In genomic region chr10:31939797-31940708, GRCh38 we compare ENCODE assay signal across 14 cellular contexts. TPM values are rescaled to one million over a fixed set of nuclear protein-coding genes. Genes with fewer than 3 reads are reported as not detected.
DNase-seq lines count a peak whose midpoint lies in the region; ATAC-seq, FAIRE-seq and TF ChIP-seq lines count a peak whose summit lies in the region.
"Had no signal": no experiment of that assay in that cellular context is flagged by ENCODE, and none has a peak within 500 bp of the region (broad histone marks: within the 10 kb centered on the region; RNA-seq: fewer than 3 reads in every experiment).

No MANE protein-coding gene starts in this region.

- no peaks in the 10 kb centered on the region for H3K9me3 ChIP-seq in A549
- H3K9me3 ChIP-seq in IMR-90 (ENCODE audit: control insufficient read depth, insufficient read depth, low read length), result no peaks in the 10 kb centered on the region
- H3K9me3 ChIP-seq in right lobe of liver, result no peaks in the 10 kb centered on the region
- H3K9me3 ChIP-seq: upper lobe of right lung had no signal

- H4K5ac ChIP-seq in IMR-90 (ENCODE audit: low read depth, low read length), result peak overlapping the region; percentile 36; the same call in 1 of the 2 replicates

- H4K8ac ChIP-seq in IMR-90 (ENCODE audit: low read depth in 2 of 2, low read length in 2 of 2), result peak overlapping the region; percentile 33 to 56; a peak in 3 of 4 replicates

- TF ChIP-seq POLR2A in A549 (IDR thresholded peaks at IDR 0.05; ENCODE audit: low read length), result no peak
- no peak for TF ChIP-seq POLR2A in IMR-90 (IDR thresholded peaks at IDR 0.05; ENCODE audit: low read depth, low read length)
- no peak for TF ChIP-seq POLR2A in right lobe of liver (IDR thresholded peaks at IDR 0.05)

- TF ChIP-seq CTCF in A549 (IDR thresholded peaks at IDR 0.05) (no peak), IMR-90 (conservative IDR thresholded peaks at IDR 0.05; ENCODE audit: low read depth, low read length) (no peak), right lobe of liver (IDR thresholded peaks at IDR 0.05) (no peak)

- peak overlapping the region; percentile 37; the same call in 1 of the 2 replicates for H3K18ac ChIP-seq in IMR-90 (ENCODE audit: low read depth, low read length)

- peak overlapping the region; percentile 30; the same call in 1 of the 2 replicates for H3K14ac ChIP-seq in IMR-90 (replicated peaks; ENCODE audit: low read depth, low read length)

- TF ChIP-seq RAD21 in A549 (conservative IDR thresholded peaks at IDR 0.05 in 1 of 2, IDR thresholded peaks at IDR 0.05 in 1 of 2), result no peak
- TF ChIP-seq RAD21 in IMR-90 (IDR thresholded peaks at IDR 0.05; ENCODE audit: low read length), result no peak

- H3K4me3 ChIP-seq in A549 (no peak overlapping the region), IMR-90 (ENCODE audit: insufficient read depth, low read depth, low read length) (no peak overlapping the region), right lobe of liver (no peak overlapping the region)
- H3K4me3 ChIP-seq: upper lobe of right lung had no signal

- peaks cover 7% of the 10 kb centered on the region for H3K9me1 ChIP-seq in IMR-90 (ENCODE audit: insufficient read depth, low read length)

- H3K79me1 ChIP-seq in IMR-90 (ENCODE audit: low read depth in 1 of 2, low read length in 2 of 2), result no peaks in the 10 kb centered on the region; a peak in 1 of 4 replicates

- H3K4ac ChIP-seq in IMR-90 (ENCODE audit: low read depth, low read length), result peak overlapping the region; percentile 10; the same call in 1 of the 2 replicates

- peak overlapping the region; percentile 2; the same call in 1 of the 2 replicates for H4K91ac ChIP-seq in IMR-90 (ENCODE audit: insufficient read depth, low read depth, low read length)

- peaks cover 84% of the 10 kb centered on the region for H3K4me1 ChIP-seq in A549
- H3K4me1 ChIP-seq in IMR-90 (ENCODE audit: control insufficient read depth, insufficient read depth, low read length), result peaks cover 9% of the 10 kb centered on the region
- peaks cover 0 to 24% (median 8%) of the 10 kb centered on the region in 4 donors for H3K4me1 ChIP-seq in right lobe of liver
- H3K4me1 ChIP-seq: upper lobe of right lung had no signal

- ATAC-seq in A549 (0 out of 6 replicates have a peak, but pooled peaks of 1 of the 2 experiments have one; percentile 8), IMR-90 (ENCODE audit: low read depth) (peak; percentile 7; the same call in 1 of the 2 replicates), right lobe of liver (peak; percentile 4 to 55 (median 28)), HG02798 (IDR thresholded peaks at IDR 0.05; ENCODE audit: poor library complexity, unreplicated experiment) (no peak)
- ATAC-seq: activated CD8-positive, alpha-beta T cell treated with anti-CD3 and anti-CD28 coated beads, Interleukin-2, amount 10 ng/mL, durations not matched to agents 7 days and 5 days had no signal

- CTCF ChIA-PET in A549 (lab: Yijun Ruan, JAX), result interaction anchor here (1.5 to 11.3 kb wide), 2 partner anchors 8 to 79 kb away, joined by 4 to 136 read pairs; no protein-coding TSS in a partner anchor
- CTCF ChIA-PET in IMR-90 (lab: Yijun Ruan, JAX), result no interaction called here

- H2AK9ac ChIP-seq in IMR-90 (replicated peaks; ENCODE audit: low read depth, low read length, poor library complexity), result no peak overlapping the region

- no peak for TF ChIP-seq EP300 in A549 (IDR thresholded peaks at IDR 0.05)

- no peak overlapping the region for H3K9ac ChIP-seq in IMR-90 (ENCODE audit: low read depth, low read length)

- in situ Hi-C loops in IMR-90 (cut with MboI; ENCODE audit: low sequenced_read_pairs), result no loop called here

- H3K27me3 ChIP-seq in IMR-90 (ENCODE audit: control insufficient read depth, insufficient read depth, low read length) (no peaks in the 10 kb centered on the region), right lobe of liver (no peaks in the 10 kb centered on the region)
- H3K27me3 ChIP-seq: upper lobe of right lung had no signal

- intact Hi-C loops in IMR-90 (cut with micrococcal nuclease), result no loop called here
- intact Hi-C loops in right lobe of liver (cut with DNase I), result no loop called here

- POLR2A ChIA-PET in A549 (lab: Yijun Ruan, JAX), result interaction anchor here (0.6 to 1.8 kb wide), 5 partner anchors 10 to 207 kb away, joined by 3 to 11 read pairs (median 6); partner anchors contain the start of gene ARHGAP12
- POLR2A ChIA-PET in IMR-90 (lab: Charles Lee; ENCODE audit: unreplicated experiment), result no interaction called here

- no peaks in the 10 kb centered on the region for H3K36me3 ChIP-seq in IMR-90 (ENCODE audit: control insufficient read depth, insufficient read depth, low read length)
- no peaks in the 10 kb centered on the region for H3K36me3 ChIP-seq in right lobe of liver
- H3K36me3 ChIP-seq: upper lobe of right lung had no signal

- BruUV-seq in IMR-90 (replicated peaks; lab: Mats Ljungman, UMichigan), result no TSS peak

- peak overlapping the region; percentile 74 to 92 for H3K27ac ChIP-seq in A549
- no peak overlapping the region for H3K27ac ChIP-seq in IMR-90 (ENCODE audit: insufficient read depth, low read length)
- H3K27ac ChIP-seq in right lobe of liver, result peak overlapping the region; percentile 36 to 65 (median 63)
- H3K27ac ChIP-seq: upper lobe of right lung had no signal

- peak overlapping the region; percentile 64 for H2BK5ac ChIP-seq in IMR-90 (ENCODE audit: low read depth, low read length, poor library complexity, severe bottlenecking)

- H3K4me2 ChIP-seq in A549 (peak overlapping the region; percentile 72), IMR-90 (ENCODE audit: low read depth, low read length) (peak overlapping the region; percentile 69; the same call in 1 of the 2 replicates)

- H2BK20ac ChIP-seq in IMR-90 (ENCODE audit: low read depth, low read length), result peak overlapping the region; percentile 64; the same call in 1 of the 2 replicates

- H3K56ac ChIP-seq in IMR-90 (ENCODE audit: extremely low read depth, insufficient read depth, low read length), result 0 out of 2 replicates have a peak overlapping the region, but pooled peaks have one; percentile 5

- H4K20me1 ChIP-seq in IMR-90 (ENCODE audit: insufficient read depth, low read length), result no peaks in the 10 kb centered on the region

- FAIRE-seq in A549 (lab: Jason Lieb, UNC), result peak; percentile 61
- FAIRE-seq: colon had no signal

- dilution Hi-C loops in IMR-90 (cut with HindIII; ENCODE audit: low sequenced_read_pairs, unreplicated experiment), result no loop called here

- peak overlapping the region; percentile 46; the same call in 2 of the 3 replicates for H2BK15ac ChIP-seq in IMR-90 (ENCODE audit: low read depth, low read length)

- no peak overlapping the region for H2AFZ ChIP-seq in IMR-90 (replicated peaks; ENCODE audit: low read length, poor library complexity)

- DNase-seq in A549 (ENCODE audit: low read depth in 1 of 2, low spot score in 1 of 2), result no peak
- DNase-seq in IMR-90, result no peak
- DNase-seq in amniotic epithelial cell (ENCODE audit: low read depth), result peak; percentile 43
- no peak for DNase-seq in right lobe of liver
- no peak for DNase-seq in NCI-H1694 (lab: John Stamatoyannopoulos, UW)
- no peak for DNase-seq in stimulated activated CD4-positive, alpha-beta T cell treated with anti-CD3 and anti-CD28 coated beads, Interleukin-12 subunit alpha, Interleukin-12 subunit beta, amount 100 ng/mL, for 4 hours
- DNase-seq in foreskin melanocyte, result no peak
- DNase-seq: activated CD8-positive, alpha-beta T cell treated with anti-CD3 and anti-CD28 coated beads, Interleukin-2, amount 10 ng/mL, durations not matched to agents 7 days and 5 days; activated naive CD4-positive, alpha-beta T cell treated with anti-CD3 and anti-CD28 coated beads, Interleukin-2, amount 50 U/mL, for 16 hours; DMS79; NCI-H2081; upper lobe of right lung had no signal

- H2BK120ac ChIP-seq in IMR-90 (ENCODE audit: low read depth, low read length), result peak overlapping the region; percentile 7; the same call in 1 of the 2 replicates

- WGBS in A549 (ENCODE audit: missing lambda C conversion rate), result 28% methylated on average over 4 of the region's 4 CpGs
- 48% methylated on average over 2 of the region's 4 CpGs; no CpG with 5 or more reads in 1 of the 2 experiments for WGBS in IMR-90 (ENCODE audit: extremely low coverage in 2 of 2, insufficient read length in 1 of 2), 2 experiments
- WGBS in right lobe of liver (ENCODE audit: insufficient coverage, low coverage, low lambda C conversion rate, missing lambda C conversion rate), result 62% methylated on average over 4 of the region's 4 CpGs

- peak overlapping the region; percentile 64; the same call in 1 of the 2 replicates for H2AK5ac ChIP-seq in IMR-90 (ENCODE audit: low read depth, low read length)

- H3K23ac ChIP-seq in IMR-90 (ENCODE audit: low read depth, low read length), result peak overlapping the region; percentile 34; the same call in 1 of the 2 replicates

TF ChIP-seq in A549, 52 proteins besides CTCF, POLR2A, EP300 and RAD21:
- TF ChIP-seq ELK1 (IDR thresholded peaks at IDR 0.05; ENCODE audit: low read depth, low read length), result no peak

TF ChIP-seq in IMR-90, 13 proteins besides CTCF, POLR2A, EP300 and RAD21 (continues in another document):
- TF ChIP-seq FOS (IDR thresholded peaks at IDR 0.05; ENCODE audit: low read depth, low read length), result no peak
- TF ChIP-seq RFX5 (IDR thresholded peaks at IDR 0.05; ENCODE audit: low read depth, low read length), result no peak
- no peak for TF ChIP-seq ELK1 (IDR thresholded peaks at IDR 0.05; ENCODE audit: borderline replicate concordance, low read depth, low read length)

RNA-seq across cellular contexts. Expression of gene ARHGAP12, which starts 11.4 kb away (rescaled TPM):
- polyA plus RNA-seq in A549 (2011; rRNA removed) (39.0 and 49.3 TPM in 2 replicates), A549 (2017; fragmentation: RNase III; extraction: RNeasy Plus Mini Kit Qiagen cat#74134 plus additional on column Dnase treatment) (22.1 to 26.9 TPM (median 24.8 TPM) in 3 replicates), IMR-90 (2012; rRNA removed) (8.3 and 9.0 TPM in 2 replicates)
- polyA plus RNA-seq in A549 (2012; cell fraction: cytosol; rRNA removed), result 6.3 and 7.7 TPM in 2 replicates
- 6.2 and 12.8 TPM in 2 replicates for polyA plus RNA-seq in A549 (2012; cell fraction: nucleus; rRNA removed)
- 32.2 and 32.4 TPM in 2 replicates for polyA minus RNA-seq in A549 (2011; rRNA and poly(A)+ RNA removed)
- total RNA-seq in IMR-90 (2012; rRNA removed) (28.5 and 42.2 TPM in 2 replicates), right lobe of liver (10 to 100 TPM; 12.1 to 24.8 (median 17.6) TPM)
- polyA plus RNA-seq in IMR-90 (2012; cell fraction: cytosol; rRNA removed), result 1.2 and 3.0 TPM in 2 replicates
- polyA plus RNA-seq in IMR-90 (2012; cell fraction: nucleus; rRNA removed; ENCODE audit: low replicate concordance), result 1.6 and 18.4 TPM in 2 replicates
